ENCODE assay signal across 23 cellular contexts in the genomic region with DNA sequence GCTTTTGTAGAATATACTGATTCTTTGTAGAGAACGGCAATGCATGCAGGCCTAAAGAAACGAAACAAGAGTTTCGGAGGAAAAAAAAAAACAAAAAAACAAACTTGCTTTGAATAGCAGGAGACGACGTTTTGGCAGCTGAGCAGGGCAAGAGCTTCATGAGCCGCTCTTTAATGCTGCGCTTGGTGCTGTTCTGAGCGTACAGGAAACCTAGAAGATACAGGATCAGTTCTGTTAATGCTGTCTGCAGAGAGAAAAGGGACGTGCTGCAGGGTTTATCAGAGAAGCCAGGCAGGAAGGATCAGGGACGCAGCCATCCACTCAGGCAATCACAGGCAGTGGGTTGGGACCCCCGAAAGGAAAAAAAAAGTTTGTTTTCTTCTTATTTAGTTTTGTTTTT.
"Had no signal": no experiment of that assay in that cellular context is flagged by ENCODE, and none has a peak within 500 bp of the region (broad histone marks: within the 10 kb centered on the region; RNA-seq: fewer than 3 reads in every experiment).

No MANE protein-coding gene starts in this region.

- H3K4me1 Mint-ChIP-seq: activated T-helper 17 cell treated with anti-CD3 and anti-CD28 coated beads, Interleukin-2, amount 50 U/mL, for 72 hours; neural crest cell; stimulated activated memory B cell treated with anti-CD40 and anti-IgM and Interleukin-4, amounts not matched to agents 10 μg/mL and 1 μg/mL and 100 μg/mL, for 72 hours had no signal

- H3K27ac ChIP-seq: ascending aorta, breast epithelium, heart right ventricle, lower lobe of right lung, right lobe of liver, skin epidermis, transverse colon, WERI-Rb-1 had no signal

- H3K9me3 Mint-ChIP-seq: neural crest cell had no signal

- H3K27ac Mint-ChIP-seq: activated naive CD4-positive, alpha-beta T cell treated with anti-CD3 and anti-CD28 coated beads, Interleukin-2, amount 50 U/mL, for 72 hours; activated T-cell treated with anti-CD3 and anti-CD28 coated beads, Interleukin-2, amount 50 U/mL, for 24 hours; activated T-helper 17 cell treated with anti-CD3 and anti-CD28 coated beads, Interleukin-2, amount 50 U/mL, for 72 hours; stimulated activated memory B cell treated with anti-CD40 and anti-IgM and Interleukin-4, amounts not matched to agents 10 μg/mL and 1 μg/mL and 100 μg/mL, for 72 hours; T-helper 2 cell treated with Interferon-gamma antibody and Interleukin-4, amounts not matched to agents 5 μg/mL and 100 μg/mL, for 36 hours had no signal

- H3K36me3 Mint-ChIP-seq: stimulated activated memory B cell treated with anti-CD40 and anti-IgM and Interleukin-4, amounts not matched to agents 10 μg/mL and 1 μg/mL and 100 μg/mL, for 72 hours had no signal

- FAIRE-seq: kidney, urothelium cell line had no signal

- H3K4me3 Mint-ChIP-seq: activated T-cell treated with anti-CD3 and anti-CD28 coated beads, Interleukin-2, amount 50 U/mL, for 24 hours; activated T-helper 17 cell treated with anti-CD3 and anti-CD28 coated beads, Interleukin-2, amount 50 U/mL, for 72 hours; neural crest cell; stimulated activated memory B cell treated with anti-CD40 and anti-IgM and Interleukin-4, amounts not matched to agents 10 μg/mL and 1 μg/mL and 100 μg/mL, for 72 hours; T-helper 2 cell treated with Interferon-gamma antibody and Interleukin-4, amounts not matched to agents 5 μg/mL and 100 μg/mL, for 36 hours had no signal

- H3K36me3 ChIP-seq: ascending aorta, breast epithelium, heart right ventricle, lower lobe of right lung, right lobe of liver, transverse colon, WERI-Rb-1 had no signal

- H3K27me3 Mint-ChIP-seq: activated T-cell treated with anti-CD3 and anti-CD28 coated beads, Interleukin-2, amount 50 U/mL, for 24 hours; stimulated activated memory B cell treated with anti-CD40 and anti-IgM and Interleukin-4, amounts not matched to agents 10 μg/mL and 1 μg/mL and 100 μg/mL, for 72 hours had no signal

- H3K9me3 ChIP-seq: ascending aorta, lower lobe of right lung, mucosa of descending colon, right lobe of liver, transverse colon had no signal

- H3K4me3 ChIP-seq: ascending aorta, breast epithelium, heart right ventricle, lower lobe of right lung, mucosa of descending colon, right lobe of liver, skin epidermis, transverse colon had no signal

- ATAC-seq: activated naive CD4-positive, alpha-beta T cell treated with anti-CD3 and anti-CD28 coated beads, Interleukin-2, amount 50 U/mL, for 72 hours; activated T-helper 17 cell treated with anti-CD3 and anti-CD28 coated beads, Interleukin-2, amount 50 U/mL, for 72 hours; heart right ventricle; lower lobe of right lung; mucosa of descending colon; right lobe of liver; stimulated activated memory B cell treated with anti-CD40 and anti-IgM and Interleukin-4, amounts not matched to agents 10 μg/mL and 1 μg/mL and 100 μg/mL, for 72 hours had no signal

- H3K4me1 ChIP-seq: ascending aorta, breast epithelium, heart right ventricle, lower lobe of right lung, right lobe of liver, transverse colon had no signal

- H3K27me3 ChIP-seq: ascending aorta, breast epithelium, right lobe of liver, transverse colon had no signal

- DNase-seq: activated CD4-positive, alpha-beta T cell treated with anti-CD3 and anti-CD28 coated beads for 1 hour; activated CD8-positive, alpha-beta memory T cell treated with anti-CD3 and anti-CD28 coated beads, Interleukin-2, amount 50 U/mL, for 4 hours; activated T-cell treated with anti-CD3 and anti-CD28 coated beads, Interleukin-2, amount 50 U/mL, for 24 hours; cortex of kidney; foreskin fibroblast; heart right ventricle; kidney; lower lobe of right lung; mesendoderm; mucosa of descending colon; right lobe of liver; stimulated activated CD4-positive, alpha-beta T cell treated with anti-CD3 and anti-CD28 coated beads, Interleukin-2, amount 100 ng/mL, for 24 hours; transverse colon; WERI-Rb-1 had no signal
